In the genomic region with DNA sequence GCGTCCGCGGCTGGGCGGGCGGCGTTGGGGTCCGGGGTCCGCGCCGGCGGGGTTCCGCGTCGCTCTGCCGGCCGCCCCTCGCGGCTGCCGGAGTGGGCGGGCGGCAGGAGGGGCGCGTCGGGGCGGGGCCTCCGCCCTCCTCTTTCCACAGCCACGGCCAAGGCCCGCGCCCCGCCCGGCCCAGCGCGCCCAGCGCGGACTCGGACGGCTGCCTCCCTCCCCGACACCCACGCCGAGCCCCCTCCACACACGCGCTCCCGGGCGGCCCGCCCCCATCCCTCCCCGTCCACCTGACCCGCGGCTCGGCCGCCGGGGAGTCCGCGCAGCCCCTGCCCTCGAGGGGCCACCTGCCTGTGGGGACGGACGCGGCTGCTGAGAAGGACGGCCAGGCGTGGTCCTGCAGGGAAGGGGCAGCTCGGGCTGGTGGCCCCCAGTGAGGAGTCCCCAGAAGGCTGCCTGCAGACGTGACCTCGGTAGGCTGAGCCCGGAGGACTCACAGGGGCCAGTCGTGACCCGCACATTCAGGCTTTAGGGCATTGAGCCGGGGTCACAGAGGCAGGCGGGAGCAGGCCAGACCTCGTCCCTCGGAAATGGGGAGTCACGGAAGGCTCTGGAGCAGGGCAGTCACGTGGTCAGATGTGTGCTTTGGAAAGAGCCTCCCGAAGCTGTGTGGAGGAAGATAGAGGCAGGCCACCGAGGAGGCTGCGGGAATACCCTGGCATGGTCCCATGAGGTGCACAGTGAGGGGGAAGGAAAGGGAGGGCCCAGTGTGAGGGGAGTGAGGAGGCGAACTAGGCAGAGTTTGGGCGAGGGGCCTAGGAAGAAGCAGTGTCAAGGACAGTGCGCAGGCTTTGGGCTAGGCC, we compare ENCODE assay signal across 8 cellular contexts. TPM values are rescaled to one million over a fixed set of nuclear protein-coding genes. Genes with fewer than 3 reads are reported as not detected.
DNase-seq lines count a peak whose midpoint lies in the region; ATAC-seq and TF ChIP-seq lines count a peak whose summit lies in the region.

TSS of gene COL8A2 (minus strand) at position 94 of the 863 bp plus-strand sequence. CDS start 24,980 bp downstream, outside the sequence.

- H3K4me3 Mint-ChIP-seq in IgD-negative memory B cell (peak within 1 kb of the TSS; percentile 38 to 88 (median 70)), nephron progenitor cell (peak within 1 kb of the TSS; percentile 79)

- H3K9me3 Mint-ChIP-seq in IgD-negative memory B cell (no peaks in the 10 kb centered on the region), nephron progenitor cell (no peaks in the 10 kb centered on the region)

- H3K27ac Mint-ChIP-seq in IgD-negative memory B cell, result peak within 1 kb of the TSS in 2 of 3 donors; percentile 46 to 54
- H3K27ac Mint-ChIP-seq in nephron progenitor cell, result no peak within 1 kb of the TSS

- H3K27me3 Mint-ChIP-seq in IgD-negative memory B cell, result peaks cover 17% of the 10 kb centered on the region
- peaks cover 44% of the 10 kb centered on the region for H3K27me3 Mint-ChIP-seq in nephron progenitor cell (ENCODE audit: low read depth, poor library complexity)

- ATAC-seq in esophagus mucosa (peak; percentile 26), HG02610 (IDR thresholded peaks at IDR 0.05; ENCODE audit: unreplicated experiment) (no peak), HG03442 (IDR thresholded peaks at IDR 0.05; ENCODE audit: unreplicated experiment) (no peak)

- peaks cover 6 to 16% (median 14%) of the 10 kb centered on the region in 3 donors for H3K4me1 Mint-ChIP-seq in IgD-negative memory B cell
- H3K4me1 Mint-ChIP-seq in nephron progenitor cell, result peaks cover 49% of the 10 kb centered on the region

- H3K36me3 Mint-ChIP-seq in IgD-negative memory B cell, result no peaks in the 10 kb centered on the region
- no peaks in the 10 kb centered on the region for H3K36me3 Mint-ChIP-seq in nephron progenitor cell (ENCODE audit: low read depth)

- peak within 1 kb of the TSS; percentile 39 for H3K4me3 ChIP-seq in AG10803 (ENCODE audit: low read length)

- no peak for DNase-seq in AG10803 (ENCODE audit: low read depth)
- DNase-seq in nephron progenitor cell, result peak; percentile 71
- no peak for DNase-seq in glomerular visceral epithelial cell (ENCODE audit: extremely low spot score)
- DNase-seq in NCI-H1694 treated with DMSO at 0.1 percent for 48 hours (lab: John Stamatoyannopoulos, UW), result no peak

- TF ChIP-seq CTCF in AG10803 (conservative IDR thresholded peaks at IDR 0.05; ENCODE audit: low read length), result no peak
- no peak for TF ChIP-seq CTCF in nephron progenitor cell (IDR thresholded peaks at IDR 0.05)

RNA-seq across cellular contexts. Expression of gene COL8A2, which starts in this region (rescaled TPM):
- polyA plus RNA-seq in IgD-negative memory B cell, result not detected
- total RNA-seq in esophagus mucosa, result 2.7 TPM
